25 cellular contexts compared by ENCODE assay signal in genomic region chr10:95454940-95455339, GRCh38.
DNase-seq lines count a peak whose midpoint lies in the region; ATAC-seq, FAIRE-seq and TF ChIP-seq lines count a peak whose summit lies in the region.
"Had no signal": no experiment of that assay in that cellular context is flagged by ENCODE, and none has a peak within 500 bp of the region (broad histone marks: within the 10 kb centered on the region; RNA-seq: fewer than 3 reads in every experiment).

No MANE protein-coding gene starts in this region.

- peaks cover 31% of the 10 kb centered on the region for H3K79me2 ChIP-seq in HepG2 (ENCODE audit: insufficient read depth, low read length)

- no peak overlapping the region for H3K4me2 ChIP-seq in HepG2 (ENCODE audit: low read depth, low read length)
- H3K4me2 ChIP-seq: A549; BLaER1 treated with 17β-estradiol and CSF1 and Interleukin-3, amounts not matched to agents 10 nM and 100 nM had no signal

- H3K27ac ChIP-seq in caudate nucleus (ENCODE audit: low read depth, low read length) (peak overlapping the region; percentile 37), HepG2 (ENCODE audit: extremely low read length, insufficient read depth, low read length) (peak overlapping the region; percentile 19), stomach (peak overlapping the region in 3 of 5 donors; percentile 20 to 95 (median 52))
- H3K27ac ChIP-seq: A549; BLaER1 treated with 17β-estradiol and CSF1 and Interleukin-3, amounts not matched to agents 10 nM and 100 nM; GM23248 had no signal

- ATAC-seq in HepG2 = no peak
- no peak for ATAC-seq in HG03108 (IDR thresholded peaks at IDR 0.05; ENCODE audit: unreplicated experiment)
- ATAC-seq: A549 had no signal

- intact Hi-C loops in HepG2 (cut with micrococcal nuclease; ENCODE audit: unreplicated experiment) = loop anchor here (5.0 kb wide), 1 partner anchor 107 kb away; the partner anchor contains the start of gene SORBS1
- intact Hi-C loops in stomach (cut with DNase I; ENCODE audit: low total_unique reads) = no loop called here

- TF ChIP-seq RAD21 in HepG2 (CRISPR knock-in tag; IDR thresholded peaks at IDR 0.05) = no peak

- H2AFZ ChIP-seq in HepG2 (ENCODE audit: low read length) = no peak overlapping the region
- H2AFZ ChIP-seq: GM23248 had no signal

- FAIRE-seq in HepG2 (lab: Jason Lieb, UNC) = no peak
- FAIRE-seq: A549, GM18507, HTR-8/SVneo had no signal

- CTCF ChIA-PET in HepG2 (lab: Yijun Ruan, JAX; ENCODE audit: low intra/inter-chr PET ratio, low total read pairs) = no interaction called here

- H3K36me3 ChIP-seq in HepG2 (replicated peaks in 1 of 2; ENCODE audit: control insufficient read depth in 1 of 2, insufficient read depth in 2 of 2, low read length in 2 of 2) (peaks cover 0 to 4% of the 10 kb centered on the region in 2 experiments; a peak in 3 of 5 replicates), stomach (peaks cover 0 to 4% (median 0%) of the 10 kb centered on the region in 4 donors)
- H3K36me3 ChIP-seq: BLaER1 treated with 17β-estradiol and CSF1 and Interleukin-3, amounts not matched to agents 10 nM and 100 nM had no signal

- H3K27me3 ChIP-seq in HepG2 (ENCODE audit: control insufficient read depth in 1 of 2, insufficient read depth in 2 of 2, low read length in 2 of 2) = no peaks in the 10 kb centered on the region
- H3K27me3 ChIP-seq in stomach = no peaks in the 10 kb centered on the region
- H3K27me3 ChIP-seq: BLaER1 treated with 17β-estradiol and CSF1 and Interleukin-3, amounts not matched to agents 10 nM and 100 nM had no signal

- 89% methylated on average over 4 of the region's 4 CpGs for WGBS in HepG2 (ENCODE audit: low lambda C conversion rate)
- 75 to 86% (median 80%) methylated on average over 4 of the region's 4 CpGs for WGBS in stomach, 5 donors

- TF ChIP-seq EP300 in HepG2 (IDR thresholded peaks at IDR 0.05; ENCODE audit: low read depth in 2 of 2, low read length in 2 of 2) = no peak
- no peak for TF ChIP-seq EP300 in HepG2 (CRISPR knock-in tag; IDR thresholded peaks at IDR 0.05; ENCODE audit: borderline replicate concordance)
- no peak for TF ChIP-seq EP300 in stomach (IDR thresholded peaks at IDR 0.05)

- POLR2A ChIA-PET in HepG2 (lab: Yijun Ruan, JAX) = interaction anchor here (1.6 kb wide), 1 partner anchor 21 kb away, joined by 6 read pairs; no protein-coding TSS in a partner anchor

- BruUV-seq in HepG2 (replicated peaks; lab: Mats Ljungman, UMichigan) = no TSS peak

- no peak overlapping the region for H3K9ac ChIP-seq in HepG2 (ENCODE audit: insufficient read depth, low read depth, low read length)
- H3K9ac ChIP-seq: BLaER1 treated with 17β-estradiol and CSF1 and Interleukin-3, amounts not matched to agents 10 nM and 100 nM; GM23248 had no signal

- no peak for DNase-seq in caudate nucleus (lab: John Stamatoyannopoulos, UW)
- DNase-seq in HepG2 (ENCODE audit: low spot score) = no peak
- no peak for DNase-seq in stomach
- no peak for DNase-seq in NCI-H526 treated with DMSO at 0.1 percent for 48 hours (lab: John Stamatoyannopoulos, UW)
- DNase-seq in activated CD8-positive, alpha-beta memory T cell treated with anti-CD3 and anti-CD28 coated beads for 24 hours = no peak
- DNase-seq in HUDEP-2 (lab: John Stamatoyannopoulos, UW; ENCODE audit: unreplicated experiment in 76 of 76) = no peak
- DNase-seq: AML-193; CD4-positive, alpha-beta T cell; COR-L47; DMS53; GM23248; H9; NCI-H1048; NCI-H1417; NCI-H1694; NCI-H2029 treated with DMSO at 0.1 percent for 48 hours; NCI-H446 treated with DMSO at 0.1 percent for 48 hours; NCI-H69; Right ventricle myocardium superior; RPMI8226 had no signal

- H3K4me1 ChIP-seq in HepG2 (ENCODE audit: insufficient read depth, low read length) (peaks cover 98% of the 10 kb centered on the region), stomach (peaks cover 4 to 73% (median 37%) of the 10 kb centered on the region in 4 donors)
- H3K4me1 ChIP-seq: A549 had no signal

- H3K9me3 ChIP-seq in HepG2 (ENCODE audit: low read length) (no peaks in the 10 kb centered on the region), stomach (no peaks in the 10 kb centered on the region)
- H3K9me3 ChIP-seq: A549; BLaER1 treated with 17β-estradiol and CSF1 and Interleukin-3, amounts not matched to agents 10 nM and 100 nM had no signal

- H4K20me1 ChIP-seq in HepG2 (ENCODE audit: insufficient read depth, low read length) = no peaks in the 10 kb centered on the region
- H4K20me1 ChIP-seq: BLaER1 treated with 17β-estradiol and CSF1 and Interleukin-3, amounts not matched to agents 10 nM and 100 nM had no signal

- H3K4me3 ChIP-seq in HepG2 (replicated peaks in 1 of 3; ENCODE audit: insufficient read depth in 1 of 3, low read depth in 2 of 3, low read length in 3 of 3) = no peak overlapping the region
- no peak overlapping the region for H3K4me3 ChIP-seq in stomach
- H3K4me3 ChIP-seq: A549; BLaER1 treated with 17β-estradiol and CSF1 and Interleukin-3, amounts not matched to agents 10 nM and 100 nM; GM23248 had no signal

- TF ChIP-seq CTCF in HepG2 (CRISPR knock-in tag; IDR thresholded peaks at IDR 0.05) (no peak), stomach (IDR thresholded peaks at IDR 0.05) (no peak)

- in situ Hi-C loops in HepG2 (cut with HindIII; ENCODE audit: extremely low pct_ligation_motif_present, low pct_unique_long_range_greater_than_20kb) = no loop called here

- TF ChIP-seq POLR2A in HepG2 (IDR thresholded peaks at IDR 0.05; ENCODE audit: insufficient read depth in 1 of 2, low read depth in 2 of 2, low read length in 2 of 2) (no peak), stomach (IDR thresholded peaks at IDR 0.05) (no peak)

TF ChIP-seq in HepG2, 621 proteins besides CTCF, POLR2A, EP300 and RAD21:
- no peak for TF ChIP-seq CHD2 (IDR thresholded peaks at IDR 0.05; ENCODE audit: low read depth, low read length)
- TF ChIP-seq ZNF629 (CRISPR knock-in tag; conservative IDR thresholded peaks at IDR 0.05) = peak; percentile 78
- TF ChIP-seq MED1 (CRISPR knock-in tag; IDR thresholded peaks at IDR 0.05) = no peak
- TF ChIP-seq HOMEZ (CRISPR knock-in tag; IDR thresholded peaks at IDR 0.05; ENCODE audit: low read depth) = no peak
- no peak for TF ChIP-seq ZC3H13 (CRISPR knock-in tag; IDR thresholded peaks at IDR 0.05)
TF ChIP-seq in HepG2: peak in this region for 1.
